8 cellular contexts compared by ENCODE assay signal in the genomic region with DNA sequence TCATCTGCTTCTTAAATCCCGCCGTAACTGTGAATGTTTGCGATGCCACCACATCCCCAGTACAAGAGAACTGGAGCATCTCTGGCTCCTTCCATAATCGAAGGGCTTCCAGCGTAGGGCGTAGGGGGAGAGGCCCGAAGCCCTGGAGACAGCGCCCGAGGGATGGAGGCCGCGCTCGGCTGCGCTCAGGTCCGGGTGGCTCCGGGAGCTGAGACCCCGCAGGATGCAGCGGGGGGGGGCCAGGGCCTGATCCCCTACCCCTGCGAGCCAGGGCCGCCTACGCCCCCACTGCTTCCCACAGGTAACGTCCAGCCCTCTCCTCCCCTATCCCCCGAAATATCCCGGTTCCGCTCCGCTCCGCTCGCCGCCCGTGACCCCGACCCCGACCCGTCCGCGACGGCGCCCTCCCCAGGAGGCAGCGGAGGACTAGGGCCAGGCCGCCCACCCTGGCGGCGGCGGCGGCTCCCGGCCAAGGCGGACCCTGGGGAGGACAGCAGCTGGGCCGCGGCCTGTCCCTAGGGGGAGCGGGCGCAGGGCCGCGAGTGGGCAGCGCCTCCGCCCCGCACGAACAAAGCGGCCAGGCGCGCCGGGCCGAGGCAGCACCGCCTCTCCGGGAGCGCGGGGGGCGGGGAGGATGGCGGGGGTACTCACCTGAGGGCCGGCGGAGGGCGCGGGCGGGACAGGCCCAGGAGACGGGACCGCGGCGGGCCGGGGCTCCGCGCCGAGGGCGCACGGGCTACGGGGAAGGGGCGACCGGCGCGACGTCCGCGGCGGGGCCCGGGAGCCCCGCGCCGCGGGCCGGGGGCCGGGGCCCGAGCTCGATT. TPM values are rescaled to one million over a fixed set of nuclear protein-coding genes. Genes with fewer than 3 reads are reported as not detected.
DNase-seq lines count a peak whose midpoint lies in the region; ATAC-seq, FAIRE-seq and TF ChIP-seq lines count a peak whose summit lies in the region.

No MANE protein-coding gene starts in this region.

- H3K27ac ChIP-seq in angular gyrus (ENCODE audit: low read depth, low read length) (peak overlapping the region; percentile 94), left ventricle myocardium inferior (replicated peaks) (peak overlapping the region; percentile 94), pancreas (peak overlapping the region; percentile 76 to 95 (median 86))

- 0 to 1% methylated on average over 52 to 98 of the region's 98 CpGs for WGBS in pancreas, 2 donors

- peaks cover 48% of the 10 kb centered on the region for H3K4me1 ChIP-seq in left ventricle myocardium inferior
- peaks cover 6 to 19% (median 7%) of the 10 kb centered on the region in 3 donors for H3K4me1 ChIP-seq in pancreas

- intact Hi-C loops in left ventricle myocardium inferior (cut with micrococcal nuclease): loop anchor here (10.0 kb wide), 1 partner anchor 61 kb away; no protein-coding TSS in a partner anchor
- intact Hi-C loops in pancreas (cut with DNase I): loop anchor here in 1 of 3 donors (10.0 kb wide), 1 partner anchor 211 kb away; no protein-coding TSS in a partner anchor

- H3K27me3 ChIP-seq in left ventricle myocardium inferior (ENCODE audit: low read depth) (no peaks in the 10 kb centered on the region), pancreas (no peaks in the 10 kb centered on the region)

- FAIRE-seq in pancreas (lab: Jason Lieb, UNC): no peak

- ATAC-seq in GM19351 (IDR thresholded peaks at IDR 0.05; ENCODE audit: unreplicated experiment) (peak; percentile 21), pancreas (peak; percentile 38 to 66 (median 48)), GM19467 (IDR thresholded peaks at IDR 0.05; ENCODE audit: unreplicated experiment) (no peak)

- H3K36me3 ChIP-seq in left ventricle myocardium inferior (no peaks in the 10 kb centered on the region), pancreas (no peaks in the 10 kb centered on the region)

- H3K4me3 ChIP-seq in AG09309 (ENCODE audit: control insufficient read depth, low read depth, low read length) (peak overlapping the region; percentile 77), left ventricle myocardium inferior (peak overlapping the region; percentile 92), pancreas (peak overlapping the region; percentile 77 to 88 (median 82))

- TF ChIP-seq CTCF in AG09309 (IDR thresholded peaks at IDR 0.05; ENCODE audit: control insufficient read depth, insufficient read depth, low read depth, low read length, missing control alignments) (no peak), left ventricle myocardium inferior (IDR thresholded peaks at IDR 0.05; ENCODE audit: borderline replicate concordance) (peak; percentile 36), pancreas (IDR thresholded peaks at IDR 0.05) (no peak)

- DNase-seq in AG09309 (ENCODE audit: low read depth) (no peak), NCI-H1048 (lab: John Stamatoyannopoulos, UW) (peak; percentile 15), left ventricle myocardium inferior (peak; percentile 48), pancreas (peak; percentile 40 to 81 (median 54)), cerebellar nuclear complex (lab: John Stamatoyannopoulos, UW) (no peak)

- H3K9me3 ChIP-seq in left ventricle myocardium inferior (replicated peaks) (no peaks in the 10 kb centered on the region), pancreas (no peaks in the 10 kb centered on the region)

RNA-seq across cellular contexts. Expression of gene WDFY3, which starts 0.7 kb away (rescaled TPM):
- total RNA-seq in left ventricle myocardium inferior (48.7 TPM), pancreas (10 to 100 TPM; 25.3 to 53.0 (median 30.6) TPM)
- polyA plus RNA-seq in pancreas: 1 to 10 TPM; 5.3 to 9.9 TPM

Comparison
In these comparisons a context has a peak if more than half of its experiments do, and no peak if none do; other contexts are left out.
1. DNase-seq: peak in NCI-H1048 (single experiment), left ventricle myocardium inferior (single experiment) and pancreas (6 of 6); none in AG09309 (single experiment) and cerebellar nuclear complex (0 of 2).
2. Peak in every context shown above with its lines, with median percentiles within 50 percentile points of each other: H3K4me3 ChIP-seq and H3K27ac ChIP-seq.